ENCODE assay signal across 19 cellular contexts in the genomic region with DNA sequence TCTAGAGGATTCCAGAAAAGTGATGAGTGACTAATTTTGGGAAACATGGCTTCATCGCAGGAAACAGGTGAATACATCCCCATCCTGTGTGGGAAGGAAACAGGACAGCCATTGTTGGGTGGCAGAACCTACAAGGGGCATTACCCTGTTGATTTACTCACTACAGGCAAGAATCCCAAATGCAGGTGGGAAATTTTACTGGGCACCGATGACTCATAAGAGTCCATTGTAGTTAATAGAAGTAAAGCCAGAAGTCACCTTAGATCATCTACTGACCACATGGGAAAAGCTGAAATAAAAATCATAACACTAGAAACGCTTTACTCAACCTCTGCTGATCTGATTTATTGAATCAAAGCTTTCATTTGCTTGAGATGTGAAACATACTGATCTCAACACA.
DNase-seq lines count a peak whose midpoint lies in the region; ATAC-seq and TF ChIP-seq lines count a peak whose summit lies in the region.
"Had no signal": no experiment of that assay in that cellular context is flagged by ENCODE, and none has a peak within 500 bp of the region (broad histone marks: within the 10 kb centered on the region; RNA-seq: fewer than 3 reads in every experiment).

No MANE protein-coding gene starts in this region.

- no peaks in the 10 kb centered on the region for H3K4me1 ChIP-seq in mucosa of descending colon (ENCODE audit: low read depth)

- H3K36me3 ChIP-seq in mucosa of descending colon (ENCODE audit: low read depth): no peaks in the 10 kb centered on the region
- H3K36me3 ChIP-seq: BLaER1 had no signal

- peak; percentile 63 for DNase-seq in A172 (ENCODE audit: low spot score)
- peak; percentile 41 for DNase-seq in HT1080 (ENCODE audit: low read depth)
- peak; percentile 8 for DNase-seq in SW480 (ENCODE audit: low spot score)
- peak; percentile 66 for DNase-seq in kidney tubule cell (ENCODE audit: low spot score)
- no peak for DNase-seq in mucosa of descending colon
- DNase-seq in chondrocyte (ENCODE audit: low spot score): no peak
- no peak for DNase-seq in NCI-H2196 (lab: John Stamatoyannopoulos, UW; ENCODE audit: unreplicated experiment)
- DNase-seq: 8988T; Caco-2; CD4-positive, CD25-positive, alpha-beta regulatory T cell; CD8-positive, alpha-beta T cell; DMS153; DND-41; H9 had no signal

- no peaks in the 10 kb centered on the region for H3K9me3 Mint-ChIP-seq in chondrocyte (ENCODE audit: low read depth)

- H3K9me3 ChIP-seq in mucosa of descending colon: no peaks in the 10 kb centered on the region
- H3K9me3 ChIP-seq: BLaER1, Caco-2 had no signal

- H3K27ac Mint-ChIP-seq in chondrocyte (ENCODE audit: unreplicated experiment): no peak overlapping the region
- H3K27ac Mint-ChIP-seq: B cell; CD4-positive, CD25-positive, alpha-beta regulatory T cell; CD8-positive, alpha-beta T cell; GM23338; H9 had no signal

- H3K27me3 Mint-ChIP-seq in chondrocyte (ENCODE audit: low read depth): no peaks in the 10 kb centered on the region
- H3K27me3 Mint-ChIP-seq: B cell; CD4-positive, CD25-positive, alpha-beta regulatory T cell had no signal

- H3K4me1 Mint-ChIP-seq in chondrocyte (ENCODE audit: low read depth): peaks cover 3% of the 10 kb centered on the region
- H3K4me1 Mint-ChIP-seq: B cell; CD4-positive, CD25-positive, alpha-beta regulatory T cell had no signal

- no peaks in the 10 kb centered on the region for H3K36me3 Mint-ChIP-seq in chondrocyte (ENCODE audit: low read depth)
- H3K36me3 Mint-ChIP-seq: CD4-positive, CD25-positive, alpha-beta regulatory T cell; CD8-positive, alpha-beta T cell had no signal

- H3K4me3 ChIP-seq in mucosa of descending colon: no peak overlapping the region
- H3K4me3 ChIP-seq: BLaER1, GM23338 had no signal

- no peak for TF ChIP-seq CTCF in mucosa of descending colon (IDR thresholded peaks at IDR 0.05)
- no peak for TF ChIP-seq CTCF in chondrocyte (IDR thresholded peaks at IDR 0.05)

- intact Hi-C loops in mucosa of descending colon (cut with DNase I, micrococcal nuclease): no loop called here

- no peak for ATAC-seq in GM19035 (IDR thresholded peaks at IDR 0.05; ENCODE audit: unreplicated experiment)
- no peak for ATAC-seq in mucosa of descending colon
- ATAC-seq: CD8-positive, alpha-beta T cell; GM23338; HCT116 had no signal

- no peak overlapping the region for H3K4me3 Mint-ChIP-seq in chondrocyte (ENCODE audit: unreplicated experiment)
- H3K4me3 Mint-ChIP-seq: B cell; CD4-positive, CD25-positive, alpha-beta regulatory T cell; CD8-positive, alpha-beta T cell; GM23338; H9 had no signal

Comparison
In these comparisons a context has a peak if more than half of its experiments do, and no peak if none do; other contexts are left out.
1. DNase-seq: peak in A172 (single experiment), HT1080 (single experiment), SW480 (single experiment) and kidney tubule cell (single experiment); none in mucosa of descending colon (0 of 3), chondrocyte (single experiment) and NCI-H2196 (single experiment).